In the genomic region with DNA sequence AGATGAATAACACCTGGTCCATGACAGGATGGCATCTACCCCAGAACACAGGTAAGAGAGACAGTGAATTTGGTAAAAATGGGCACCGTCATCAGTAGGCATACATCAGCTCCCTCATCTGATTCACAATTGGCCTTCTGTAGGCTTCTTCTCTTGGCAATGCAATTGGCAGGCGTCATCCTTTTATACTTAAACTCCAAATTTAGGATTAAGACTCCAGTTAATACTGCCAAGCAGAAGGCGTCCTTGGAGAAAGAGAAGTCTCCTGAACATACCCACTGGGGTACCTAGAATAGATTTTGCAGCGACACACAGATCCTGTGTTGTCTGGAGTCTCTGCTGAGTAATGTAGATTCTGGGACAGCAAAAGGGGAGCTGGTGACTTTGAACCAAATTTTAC, we compare ENCODE assay signal across 8 cellular contexts. TPM values are rescaled to one million over a fixed set of nuclear protein-coding genes. Genes with fewer than 3 reads are reported as not detected.
DNase-seq lines count a peak whose midpoint lies in the region; ATAC-seq and TF ChIP-seq lines count a peak whose summit lies in the region.

No MANE protein-coding gene starts in this region.

- H3K4me1 ChIP-seq in DND-41 (ENCODE audit: insufficient read depth, low read length) (peaks cover 24% of the 10 kb centered on the region), mesendoderm (ENCODE audit: control insufficient read depth, low read depth, low read length) (no peaks in the 10 kb centered on the region)

- no peak overlapping the region for H3K4ac ChIP-seq in mesendoderm (ENCODE audit: low read depth, low read length)

- H3K4me1 Mint-ChIP-seq in brain = peaks cover 42% of the 10 kb centered on the region

- no peak overlapping the region for H4K5ac ChIP-seq in mesendoderm (ENCODE audit: low read length)

- no peak overlapping the region for H2BK15ac ChIP-seq in mesendoderm (replicated peaks; ENCODE audit: low read depth)

- peak overlapping the region; percentile 90 for H2AFZ ChIP-seq in DND-41 (ENCODE audit: low read depth, low read length)

- H3K9me3 Mint-ChIP-seq in brain = no peaks in the 10 kb centered on the region

- 0 out of 3 replicates have a peak, but pooled peaks have one; percentile 1 for ATAC-seq in DND-41 (ENCODE audit: insufficient read depth, low read depth)
- peak; percentile 1 for ATAC-seq in HG03432 (IDR thresholded peaks at IDR 0.05; ENCODE audit: unreplicated experiment)
- ATAC-seq in HG03045 (IDR thresholded peaks at IDR 0.05; ENCODE audit: unreplicated experiment) = no peak
- ATAC-seq in HG03342 (IDR thresholded peaks at IDR 0.05; ENCODE audit: unreplicated experiment) = no peak

- H3K36me3 ChIP-seq in DND-41 (ENCODE audit: insufficient read depth, low read length) (no peaks in the 10 kb centered on the region), mesendoderm (ENCODE audit: control insufficient read depth, insufficient read depth, low read length) (no peaks in the 10 kb centered on the region)

- no peak overlapping the region for H4K8ac ChIP-seq in mesendoderm (ENCODE audit: low read depth, low read length)

- H3K79me2 ChIP-seq in DND-41 (ENCODE audit: insufficient read depth, low read length) (peaks cover 4% of the 10 kb centered on the region), mesendoderm (ENCODE audit: control insufficient read depth, insufficient read depth, low read length) (no peaks in the 10 kb centered on the region)

- H3K27me3 ChIP-seq in DND-41 (ENCODE audit: insufficient read depth, low read length, poor library complexity) (no peaks in the 10 kb centered on the region), mesendoderm (ENCODE audit: insufficient read depth, low read length, poor library complexity) (no peaks in the 10 kb centered on the region)

- no peak overlapping the region for H3K23ac ChIP-seq in mesendoderm (ENCODE audit: low read length)

- in situ Hi-C loops in GM13977 (cut with MboI; ENCODE audit: low pct_unique_long_range_greater_than_20kb, low sequenced_read_pairs, unreplicated experiment) = no loop called here

- H3K9ac ChIP-seq in DND-41 (ENCODE audit: low read depth, low read length) = peak overlapping the region; percentile 55
- peak overlapping the region; percentile 73 for H3K9ac ChIP-seq in mesendoderm (ENCODE audit: low read length)

- peak overlapping the region; percentile 55 to 86 (median 80) for H3K27ac Mint-ChIP-seq in brain

- no peak overlapping the region for H3K18ac ChIP-seq in mesendoderm (ENCODE audit: low read length)

- no peak overlapping the region for H2BK5ac ChIP-seq in mesendoderm (ENCODE audit: low read length)

- peak overlapping the region; percentile 54 for H3K27ac ChIP-seq in DND-41 (ENCODE audit: low read length)
- H3K27ac ChIP-seq in mesendoderm (ENCODE audit: low read depth, low read length) = no peak overlapping the region

- H2BK120ac ChIP-seq in mesendoderm (ENCODE audit: low read depth, low read length) = no peak overlapping the region

- H3K4me3 Mint-ChIP-seq in brain = peak overlapping the region; percentile 91 to 98 (median 95)

- peak overlapping the region; percentile 87 for H3K56ac ChIP-seq in mesendoderm (ENCODE audit: low read length)

- H3K4me2 ChIP-seq in DND-41 (ENCODE audit: insufficient read depth, low read length) (peak overlapping the region; percentile 69), mesendoderm (ENCODE audit: low read length) (peak overlapping the region; percentile 78)

- H3K79me1 ChIP-seq in mesendoderm (ENCODE audit: low read length) = no peaks in the 10 kb centered on the region

- H3K36me3 Mint-ChIP-seq in brain = no peaks in the 10 kb centered on the region

- no peaks in the 10 kb centered on the region for H3K9me3 ChIP-seq in DND-41 (ENCODE audit: insufficient read depth, low read length, severe bottlenecking)

- H3K4me3 ChIP-seq in DND-41 (ENCODE audit: low read depth in 1 of 2, low read length in 2 of 2) (peak overlapping the region; percentile 30 to 67; a peak in 3 of 4 replicates), mesendoderm (ENCODE audit: low read length) (peak overlapping the region; percentile 26)

- H3K27me3 Mint-ChIP-seq in brain = peaks cover 21% of the 10 kb centered on the region

- no CpG with 5 or more reads among the region's 4 CpGs for WGBS in mesendoderm (ENCODE audit: extremely low coverage, insufficient coverage, low lambda C conversion rate)

- no peak overlapping the region for H2AK5ac ChIP-seq in mesendoderm (ENCODE audit: low read length)

- no peaks in the 10 kb centered on the region for H4K20me1 ChIP-seq in DND-41 (ENCODE audit: insufficient read depth, low read length)

- TF ChIP-seq CTCF in DND-41 (IDR thresholded peaks at IDR 0.05; ENCODE audit: borderline replicate concordance, extremely low read depth, low read length, poor library complexity, severe bottlenecking) (no peak), brain (conservative IDR thresholded peaks at IDR 0.05) (no peak), GM13977 (IDR thresholded peaks at IDR 0.05; ENCODE audit: extremely low read depth, insufficient read depth, missing control alignments) (no peak)

- DNase-seq in DND-41 (no peak), mesendoderm (no peak), GM13977 (ENCODE audit: low spot score) (no peak), NCI-H2171 treated with DMSO at 0.1 percent for 48 hours (lab: John Stamatoyannopoulos, UW) (no peak)

RNA-seq across cellular contexts. Expression of a gene that starts 0.6 kb away (rescaled TPM):
- 1.7 TPM for polyA plus RNA-seq in brain (ENCODE audit: insufficient read depth, low read depth, low replicate concordance)
- 4.9 TPM for polyA plus RNA-seq in mesendoderm (2013, experiment 1 of 2)
- 6.9 TPM for polyA plus RNA-seq in mesendoderm (2013, experiment 2 of 2)

Comparison
In these comparisons a context has a peak if more than half of its experiments do, and no peak if none do; other contexts are left out.
1. ATAC-seq: peak in DND-41 (single experiment) and HG03432 (single experiment); none in HG03045 (single experiment) and HG03342 (single experiment).